8 cellular contexts compared by ENCODE assay signal in genomic region chr1:15741183-15741850, GRCh38. TPM values are rescaled to one million over a fixed set of nuclear protein-coding genes. Genes with fewer than 3 reads are reported as not detected.
DNase-seq lines count a peak whose midpoint lies in the region; ATAC-seq and TF ChIP-seq lines count a peak whose summit lies in the region.

No MANE protein-coding gene starts in this region.

- H3K4me1 Mint-ChIP-seq in nephron progenitor cell = peaks cover 39% of the 10 kb centered on the region
- H3K4me1 Mint-ChIP-seq in stimulated activated naive CD8-positive, alpha-beta T cell treated with anti-CD3 and anti-CD28 coated beads, Interleukin-15, amount 100 ng/mL, for 72 hours = peaks cover 10% of the 10 kb centered on the region

- peaks cover 8% of the 10 kb centered on the region for H3K27me3 Mint-ChIP-seq in nephron progenitor cell (ENCODE audit: low read depth, poor library complexity)
- H3K27me3 Mint-ChIP-seq in stimulated activated naive CD8-positive, alpha-beta T cell treated with anti-CD3 and anti-CD28 coated beads, Interleukin-15, amount 100 ng/mL, for 72 hours = no peaks in the 10 kb centered on the region

- H3K27ac Mint-ChIP-seq in nephron progenitor cell = no peak overlapping the region
- peak overlapping the region in 1 of 2 donors; percentile 7 for H3K27ac Mint-ChIP-seq in stimulated activated naive CD8-positive, alpha-beta T cell treated with anti-CD3 and anti-CD28 coated beads, Interleukin-15, amount 100 ng/mL, for 72 hours

- intact Hi-C loops in PC-3 (cut with micrococcal nuclease) = loop anchor here (1.0 kb wide), 2 partner anchors 146 to 182 kb away; no protein-coding TSS in a partner anchor

- H3K27me3 ChIP-seq in PC-3 (ENCODE audit: low read length) (no peaks in the 10 kb centered on the region), fibroblast of lung (ENCODE audit: control insufficient read depth, insufficient read depth, low read length) (no peaks in the 10 kb centered on the region)

- H3K4me3 ChIP-seq in GM12865 (ENCODE audit: low read depth, low read length) = no peak overlapping the region
- H3K4me3 ChIP-seq in PC-3 (ENCODE audit: low read length) = no peak overlapping the region
- no peak overlapping the region for H3K4me3 ChIP-seq in fibroblast of lung (replicated peaks in 1 of 4; ENCODE audit: control extremely low read depth in 1 of 4, insufficient read depth in 1 of 4, low read depth in 3 of 4, low read length in 4 of 4)

- TF ChIP-seq CTCF in GM12865 (IDR thresholded peaks at IDR 0.05; ENCODE audit: insufficient read depth, low read depth, low read length, missing control alignments) (peak; percentile 95), PC-3 (conservative IDR thresholded peaks at IDR 0.05; ENCODE audit: low read depth, low read length) (peak; percentile 94), fibroblast of lung (conservative IDR thresholded peaks at IDR 0.05 in 1 of 2, IDR thresholded peaks at IDR 0.05 in 1 of 2; ENCODE audit: low read depth in 1 of 2, low read length in 2 of 2) (peak; percentile 67 to 74), nephron progenitor cell (IDR thresholded peaks at IDR 0.05) (peak; percentile 67)

- no peaks in the 10 kb centered on the region for H3K9me3 ChIP-seq in PC-3 (ENCODE audit: low read length)
- no peaks in the 10 kb centered on the region for H3K9me3 ChIP-seq in fibroblast of lung (ENCODE audit: control insufficient read depth, insufficient read depth, low read depth, low read length)

- H3K79me2 ChIP-seq in PC-3 (ENCODE audit: low read length) (no peaks in the 10 kb centered on the region), fibroblast of lung (ENCODE audit: control insufficient read depth, insufficient read depth, low read length) (no peaks in the 10 kb centered on the region)

- H3K27ac ChIP-seq in PC-3 (ENCODE audit: low read length) = no peak overlapping the region
- no peak overlapping the region for H3K27ac ChIP-seq in fibroblast of lung (ENCODE audit: insufficient read depth, low read length)

- H3K4me2 ChIP-seq in PC-3 (ENCODE audit: low read length) = peak overlapping the region; percentile 62
- no peak overlapping the region for H3K4me2 ChIP-seq in fibroblast of lung (ENCODE audit: extremely low read depth, insufficient read depth, low read length)

- H4K20me1 ChIP-seq in PC-3 (ENCODE audit: low read length) (no peaks in the 10 kb centered on the region), fibroblast of lung (ENCODE audit: control insufficient read depth, extremely low read depth, insufficient read depth, low read length) (no peaks in the 10 kb centered on the region)

- CTCF ChIA-PET in PC-3 (lab: Charles Lee) = interaction anchor here (0.5 to 1.1 kb wide), 6 partner anchors 50 to 453 kb away, joined by 3 to 10 read pairs (median 5); no protein-coding TSS in a partner anchor

- H3K36me3 ChIP-seq in PC-3 (ENCODE audit: low read depth, low read length) (no peaks in the 10 kb centered on the region), fibroblast of lung (ENCODE audit: control insufficient read depth, insufficient read depth, low read length) (no peaks in the 10 kb centered on the region)

- no peaks in the 10 kb centered on the region for H3F3A ChIP-seq in PC-3 (ENCODE audit: low read length, unreplicated experiment)

- peak; percentile 97 for ATAC-seq in PC-3
- peak; percentile 87 for ATAC-seq in stimulated activated naive CD8-positive, alpha-beta T cell treated with anti-CD3 and anti-CD28 coated beads, Interleukin-15, amount 100 ng/mL, for 72 hours
- ATAC-seq in GM19463 (IDR thresholded peaks at IDR 0.05; ENCODE audit: unreplicated experiment) = no peak

- peak; percentile 81 for DNase-seq in GM12865 (ENCODE audit: low read depth)
- DNase-seq in HuH-7.5 (ENCODE audit: low spot score) = peak; percentile 95
- DNase-seq in PC-3 = peak; percentile 89
- peak; percentile 66 for DNase-seq in activated T-cell treated with anti-CD3 and anti-CD28 coated beads for 48 hours (ENCODE audit: low read depth)
- peak; percentile 48 to 63 for DNase-seq in fibroblast of lung (ENCODE audit: low read depth in 2 of 2)
- peak; percentile 75 for DNase-seq in nephron progenitor cell
- DNase-seq in stimulated activated naive CD8-positive, alpha-beta T cell treated with anti-CD3 and anti-CD28 coated beads, Interleukin-15, amount 100 ng/mL, for 72 hours = peak; percentile 69 to 79

- H3K9me2 ChIP-seq in PC-3 (replicated peaks; ENCODE audit: low read length) = no peaks in the 10 kb centered on the region

- peak overlapping the region; percentile 65; the same call in 1 of the 2 replicates for H2AFZ ChIP-seq in PC-3 (ENCODE audit: low read length)
- no peak overlapping the region for H2AFZ ChIP-seq in fibroblast of lung (ENCODE audit: low read length)

- POLR2A ChIA-PET in PC-3 (lab: Charles Lee; ENCODE audit: unreplicated experiment) = interaction anchor here (0.5 kb wide), 1 partner anchor 37 kb away, joined by 3 read pairs; no protein-coding TSS in a partner anchor

- H3K9ac ChIP-seq in PC-3 (ENCODE audit: low read length) = no peak overlapping the region
- no peak overlapping the region for H3K9ac ChIP-seq in fibroblast of lung (ENCODE audit: insufficient read depth, low read length)

- H3K9me3 Mint-ChIP-seq in nephron progenitor cell = no peaks in the 10 kb centered on the region
- no peaks in the 10 kb centered on the region for H3K9me3 Mint-ChIP-seq in stimulated activated naive CD8-positive, alpha-beta T cell treated with anti-CD3 and anti-CD28 coated beads, Interleukin-15, amount 100 ng/mL, for 72 hours

- H3K4me1 ChIP-seq in PC-3 (ENCODE audit: insufficient read depth, low read length) (no peaks in the 10 kb centered on the region; the same call in 1 of the 2 replicates), fibroblast of lung (ENCODE audit: control insufficient read depth, extremely low read depth, insufficient read depth, low read length) (no peaks in the 10 kb centered on the region)

- BruUV-seq in PC-3 (replicated peaks; lab: Mats Ljungman, UMichigan) = no TSS peak

- peak overlapping the region; percentile 35 for H3K4me3 Mint-ChIP-seq in nephron progenitor cell
- H3K4me3 Mint-ChIP-seq in stimulated activated naive CD8-positive, alpha-beta T cell treated with anti-CD3 and anti-CD28 coated beads, Interleukin-15, amount 100 ng/mL, for 72 hours = no peak overlapping the region

- no peaks in the 10 kb centered on the region for H3K36me3 Mint-ChIP-seq in nephron progenitor cell (ENCODE audit: low read depth)

RNA-seq across cellular contexts. Expression of gene TMEM82, which starts 1.0 kb away (rescaled TPM):
- total RNA-seq in PC-3 (2014; rRNA removed) (not detected in 2 replicates), fibroblast of lung (not detected in 2 replicates)
- polyA plus RNA-seq in fibroblast of lung = not detected in 2 replicates
- not detected in 2 replicates for polyA plus RNA-seq in fibroblast of lung (2012)
- not detected in 2 replicates for polyA minus RNA-seq in fibroblast of lung (ENCODE audit: low replicate concordance)

RNA-seq across cellular contexts. Expression of gene SLC25A34, which starts 5.3 kb away (rescaled TPM):
- 0.44 and 2.6 TPM in 2 replicates for total RNA-seq in PC-3 (2014; rRNA removed)
- 0.77 and 0.83 TPM in 2 replicates for total RNA-seq in fibroblast of lung
- polyA plus RNA-seq in fibroblast of lung = 0.23 and 0.35 TPM in 2 replicates
- polyA plus RNA-seq in fibroblast of lung (2012) = 0.21 and 0.22 TPM in 2 replicates
- 0.11 TPM in 1 of 2 replicates, not detected in the other for polyA minus RNA-seq in fibroblast of lung (ENCODE audit: low replicate concordance)

RNA-seq across cellular contexts. Expression of gene FBLIM1, which starts 17.3 kb away (rescaled TPM):
- total RNA-seq in PC-3 (2014; rRNA removed) (74.1 and 90.0 TPM in 2 replicates), fibroblast of lung (17.3 and 27.7 TPM in 2 replicates)
- 35.8 and 86.2 TPM in 2 replicates for polyA plus RNA-seq in fibroblast of lung
- 39.3 and 91.3 TPM in 2 replicates for polyA plus RNA-seq in fibroblast of lung (2012)
- polyA minus RNA-seq in fibroblast of lung (ENCODE audit: low replicate concordance) = 45.2 and 138 TPM in 2 replicates

RNA-seq across cellular contexts. Expression of gene PLEKHM2, which starts 57.2 kb away (rescaled TPM):
- 31.3 and 44.6 TPM in 2 replicates for total RNA-seq in PC-3 (2014; rRNA removed)
- total RNA-seq in fibroblast of lung = 79.4 and 94.6 TPM in 2 replicates
- polyA plus RNA-seq in fibroblast of lung = 27.3 and 32.3 TPM in 2 replicates
- 48.2 and 54.5 TPM in 2 replicates for polyA plus RNA-seq in fibroblast of lung (2012)
- 142 and 147 TPM in 2 replicates for polyA minus RNA-seq in fibroblast of lung (ENCODE audit: low replicate concordance)
